1 cellular context compared by ENCODE assay signal in the genomic region with DNA sequence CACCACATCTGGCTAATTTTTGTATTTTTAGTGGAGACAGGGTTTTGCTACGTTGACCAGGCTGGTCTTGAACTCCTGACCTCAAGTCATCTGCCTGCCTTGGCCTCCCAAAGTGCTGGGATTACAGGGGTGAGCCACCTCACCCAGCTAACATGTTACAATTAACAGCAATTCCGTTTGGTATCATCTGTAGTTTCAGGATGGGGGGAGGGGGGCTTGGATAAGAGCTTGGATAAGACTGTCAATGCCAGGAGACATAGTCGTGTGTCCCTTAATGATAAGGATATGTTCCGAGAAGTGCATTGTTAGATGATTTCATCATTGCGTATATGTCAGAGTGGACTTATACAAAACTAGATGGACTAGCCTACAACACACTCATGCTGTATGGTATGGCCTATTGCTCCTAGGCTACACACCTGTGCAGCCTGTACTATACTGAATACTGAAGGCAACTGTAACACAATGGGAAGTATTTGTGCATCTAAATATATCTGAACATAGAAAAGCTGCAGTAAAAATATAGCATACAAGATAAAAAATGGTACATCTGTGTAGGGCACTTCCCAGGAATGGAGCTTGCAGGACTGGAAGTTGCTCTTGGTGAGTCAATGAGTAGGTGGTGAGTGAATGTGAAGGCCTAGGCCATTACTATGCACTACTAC.
A peak's percentile ranks its signal among the peaks of the same experiment; 100 is the strongest.
TF ChIP-seq lines count a peak whose summit lies in the region.

No MANE protein-coding gene starts in this region.

TF ChIP-seq in K562, 482 proteins besides CTCF, POLR2A, EP300 and RAD21 (continued from another document and continues in another):
- TF ChIP-seq, protein P1, sequence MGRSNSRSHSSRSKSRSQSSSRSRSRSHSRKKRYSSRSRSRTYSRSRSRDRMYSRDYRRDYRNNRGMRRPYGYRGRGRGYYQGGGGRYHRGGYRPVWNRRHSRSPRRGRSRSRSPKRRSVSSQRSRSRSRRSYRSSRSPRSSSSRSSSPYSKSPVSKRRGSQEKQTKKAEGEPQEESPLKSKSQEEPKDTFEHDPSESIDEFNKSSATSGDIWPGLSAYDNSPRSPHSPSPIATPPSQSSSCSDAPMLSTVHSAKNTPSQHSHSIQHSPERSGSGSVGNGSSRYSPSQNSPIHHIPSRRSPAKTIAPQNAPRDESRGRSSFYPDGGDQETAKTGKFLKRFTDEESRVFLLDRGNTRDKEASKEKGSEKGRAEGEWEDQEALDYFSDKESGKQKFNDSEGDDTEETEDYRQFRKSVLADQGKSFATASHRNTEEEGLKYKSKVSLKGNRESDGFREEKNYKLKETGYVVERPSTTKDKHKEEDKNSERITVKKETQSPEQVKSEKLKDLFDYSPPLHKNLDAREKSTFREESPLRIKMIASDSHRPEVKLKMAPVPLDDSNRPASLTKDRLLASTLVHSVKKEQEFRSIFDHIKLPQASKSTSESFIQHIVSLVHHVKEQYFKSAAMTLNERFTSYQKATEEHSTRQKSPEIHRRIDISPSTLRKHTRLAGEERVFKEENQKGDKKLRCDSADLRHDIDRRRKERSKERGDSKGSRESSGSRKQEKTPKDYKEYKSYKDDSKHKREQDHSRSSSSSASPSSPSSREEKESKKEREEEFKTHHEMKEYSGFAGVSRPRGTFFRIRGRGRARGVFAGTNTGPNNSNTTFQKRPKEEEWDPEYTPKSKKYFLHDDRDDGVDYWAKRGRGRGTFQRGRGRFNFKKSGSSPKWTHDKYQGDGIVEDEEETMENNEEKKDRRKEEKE (IDR thresholded peaks at IDR 0.05; ENCODE audit: borderline replicate concordance in 1 of 2, control insufficient read depth in 1 of 2, low read depth in 2 of 2, low read length in 1 of 2), result no peak
- TF ChIP-seq PHB2 (IDR thresholded peaks at IDR 0.05; ENCODE audit: low read depth) (no peak), TRIM24 (IDR thresholded peaks at IDR 0.05) (peak; percentile 92 to 97), CXXC5 (CRISPR knock-in tag; IDR thresholded peaks at IDR 0.05) (peak; percentile 49; the same call in 1 of the 2 replicates), HDGF (IDR thresholded peaks at IDR 0.05) (no peak), TAL1 (IDR thresholded peaks at IDR 0.05) (peak; percentile 83), FOXK1 (CRISPR knock-in tag; IDR thresholded peaks at IDR 0.05; ENCODE audit: borderline replicate concordance) (no peak), RBM22 (IDR thresholded peaks at IDR 0.05; ENCODE audit: low read depth, low read length, poor library complexity, severe bottlenecking) (no peak), SMAD2 (IDR thresholded peaks at IDR 0.05; ENCODE audit: low read depth, low read length) (no peak), SRSF7 (optimal IDR thresholded peaks at IDR 0.05; ENCODE audit: low read depth, low read length) (no peak), ZNF408 (CRISPR knock-in tag; IDR thresholded peaks at IDR 0.05; ENCODE audit: low read depth) (no peak), MBD1 (CRISPR knock-in tag; IDR thresholded peaks at IDR 0.05) (no peak), HDAC8 (tag; IDR thresholded peaks at IDR 0.05) (no peak), PHF21A (IDR thresholded peaks at IDR 0.05; ENCODE audit: borderline replicate concordance, low read depth) (no peak), CTBP1 (IDR thresholded peaks at IDR 0.05; ENCODE audit: borderline replicate concordance) (peak; percentile 71), TAF7 (tag; IDR thresholded peaks at IDR 0.05) (no peak), PBX2 (CRISPR knock-in tag; IDR thresholded peaks at IDR 0.05; ENCODE audit: low read depth) (no peak), PBX2 (tag; conservative IDR thresholded peaks at IDR 0.05; ENCODE audit: low read depth) (0 out of 2 replicates have a peak, but pooled peaks have one; percentile 21), HMBOX1 (IDR thresholded peaks at IDR 0.05) (peak; percentile 73), ZNF444 (CRISPR knock-in tag; IDR thresholded peaks at IDR 0.05) (no peak), CBX8 (IDR thresholded peaks at IDR 0.05; ENCODE audit: borderline replicate concordance, extremely low read depth, low read depth, low read length, poor library complexity, severe bottlenecking) (no peak), MCM7 (IDR thresholded peaks at IDR 0.05) (no peak), ZZZ3 (IDR thresholded peaks at IDR 0.05) (no peak), SETDB1 (IDR thresholded peaks at IDR 0.05; ENCODE audit: low read length) (no peak), CREM (IDR thresholded peaks at IDR 0.05; ENCODE audit: low read depth) (peak; percentile 56), ERF (CRISPR knock-in tag; IDR thresholded peaks at IDR 0.05) (no peak), BCOR (IDR thresholded peaks at IDR 0.05) (peak; percentile 51; the same call in 1 of the 2 replicates), NR3C1 (CRISPR knock-in tag; IDR thresholded peaks at IDR 0.05) (no peak), NR2C1 (IDR thresholded peaks at IDR 0.05) (no peak), NR2C1 (tag; IDR thresholded peaks at IDR 0.05) (no peak), CHCHD3 (CRISPR knock-in tag; IDR thresholded peaks at IDR 0.05) (no peak), PRDM10 (IDR thresholded peaks at IDR 0.05; ENCODE audit: partially characterized antibody) (peak; percentile 87), BDP1 (IDR thresholded peaks at IDR 0.05; ENCODE audit: insufficient read depth, insufficient read length) (no peak), ZNF589 (CRISPR knock-in tag; IDR thresholded peaks at IDR 0.05; ENCODE audit: low read depth) (peak; percentile 91), KLF10 (CRISPR knock-in tag; IDR thresholded peaks at IDR 0.05) (no peak), ATF1 (CRISPR knock-in tag; IDR thresholded peaks at IDR 0.05) (no peak), ATF1 (tag; IDR thresholded peaks at IDR 0.05) (peak; percentile 63), ADNP (tag; IDR thresholded peaks at IDR 0.05) (peak; percentile 80), KLF16 (IDR thresholded peaks at IDR 0.05) (peak; percentile 52; the same call in 1 of the 2 replicates), E2F3 (CRISPR knock-in tag; IDR thresholded peaks at IDR 0.05) (no peak), SOX6 (IDR thresholded peaks at IDR 0.05) (peak; percentile 96), SAP30 (IDR thresholded peaks at IDR 0.05; ENCODE audit: borderline replicate concordance, insufficient read depth, low read depth, low read length, poor library complexity, severe bottlenecking) (no peak), RCOR1 (IDR thresholded peaks at IDR 0.05; ENCODE audit: borderline replicate concordance in 1 of 2, low read depth in 2 of 2, low read length in 2 of 2) (peak in 1 of 2 experiments; percentile 81; a peak in 2 of 4 replicates), ARID3A (IDR thresholded peaks at IDR 0.05; ENCODE audit: borderline replicate concordance, low read depth, low read length) (peak; percentile 92), CBFA2T3 (IDR thresholded peaks at IDR 0.05) (peak; percentile 76), HDAC2 (IDR thresholded peaks at IDR 0.05) (peak; percentile 72; the same call in 1 of the 2 replicates), ZBTB7A (IDR thresholded peaks at IDR 0.05; ENCODE audit: borderline replicate concordance, control insufficient read depth, low read depth, low read length) (no peak), CBFA2T2 (conservative IDR thresholded peaks at IDR 0.05) (peak; percentile 64), CEBPB (tag; IDR thresholded peaks at IDR 0.05) (peak; percentile 83)
- TF ChIP-seq, protein P2, sequence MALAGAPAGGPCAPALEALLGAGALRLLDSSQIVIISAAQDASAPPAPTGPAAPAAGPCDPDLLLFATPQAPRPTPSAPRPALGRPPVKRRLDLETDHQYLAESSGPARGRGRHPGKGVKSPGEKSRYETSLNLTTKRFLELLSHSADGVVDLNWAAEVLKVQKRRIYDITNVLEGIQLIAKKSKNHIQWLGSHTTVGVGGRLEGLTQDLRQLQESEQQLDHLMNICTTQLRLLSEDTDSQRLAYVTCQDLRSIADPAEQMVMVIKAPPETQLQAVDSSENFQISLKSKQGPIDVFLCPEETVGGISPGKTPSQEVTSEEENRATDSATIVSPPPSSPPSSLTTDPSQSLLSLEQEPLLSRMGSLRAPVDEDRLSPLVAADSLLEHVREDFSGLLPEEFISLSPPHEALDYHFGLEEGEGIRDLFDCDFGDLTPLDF (CRISPR knock-in tag; IDR thresholded peaks at IDR 0.05), result no peak
- TF ChIP-seq, protein P3, sequence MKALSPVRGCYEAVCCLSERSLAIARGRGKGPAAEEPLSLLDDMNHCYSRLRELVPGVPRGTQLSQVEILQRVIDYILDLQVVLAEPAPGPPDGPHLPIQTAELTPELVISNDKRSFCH (CRISPR knock-in tag; IDR thresholded peaks at IDR 0.05), result no peak
- TF ChIP-seq, protein P3 (tag; IDR thresholded peaks at IDR 0.05), result no peak
- TF ChIP-seq, protein P4, sequence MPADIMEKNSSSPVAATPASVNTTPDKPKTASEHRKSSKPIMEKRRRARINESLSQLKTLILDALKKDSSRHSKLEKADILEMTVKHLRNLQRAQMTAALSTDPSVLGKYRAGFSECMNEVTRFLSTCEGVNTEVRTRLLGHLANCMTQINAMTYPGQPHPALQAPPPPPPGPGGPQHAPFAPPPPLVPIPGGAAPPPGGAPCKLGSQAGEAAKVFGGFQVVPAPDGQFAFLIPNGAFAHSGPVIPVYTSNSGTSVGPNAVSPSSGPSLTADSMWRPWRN (IDR thresholded peaks at IDR 0.05; ENCODE audit: low read depth), result peak; percentile 55; the same call in 1 of the 2 replicates
